ENCODE assay signal across 1 cellular context in the genomic region with DNA sequence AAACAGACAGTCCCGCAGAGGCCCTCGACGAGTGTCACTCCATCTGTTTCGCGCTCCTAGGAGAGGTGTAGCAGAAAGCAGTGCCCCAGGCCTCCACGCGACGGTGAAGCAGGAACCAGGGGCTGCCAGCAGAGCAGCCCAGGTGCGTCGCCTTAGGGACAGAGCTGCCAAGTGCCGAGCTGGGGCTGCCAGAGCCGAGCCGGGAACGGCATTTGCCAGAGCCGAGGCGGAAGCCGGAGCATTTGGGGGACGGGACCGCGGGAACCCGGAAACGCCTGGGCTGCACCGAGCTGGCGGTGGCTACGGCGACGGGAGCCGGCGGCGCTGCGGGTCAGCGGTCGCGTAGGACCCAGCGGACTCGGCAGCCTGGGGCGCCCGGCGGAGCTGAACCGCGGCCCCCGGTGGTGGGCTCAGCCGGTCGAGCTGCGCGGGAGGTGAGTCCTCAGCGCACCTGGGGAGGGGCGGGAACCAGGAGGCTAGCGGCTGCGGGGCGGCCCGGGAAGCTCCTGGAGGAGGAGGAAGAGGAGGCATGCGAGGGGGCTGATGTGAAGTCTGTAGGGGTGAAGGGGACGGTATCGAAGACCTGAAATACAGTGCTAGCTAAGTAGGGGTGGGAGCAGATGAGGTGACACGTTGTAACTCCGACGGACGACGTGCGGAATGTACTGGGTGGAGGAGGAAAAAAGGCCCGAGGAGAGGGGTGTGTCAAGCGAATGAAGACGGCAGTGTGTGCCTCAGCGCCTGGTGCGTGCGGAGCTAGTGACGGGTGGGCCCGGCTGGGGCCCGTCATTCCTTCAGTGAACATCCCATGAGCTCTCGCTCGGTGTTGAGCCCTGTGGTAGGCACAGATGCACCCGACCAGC.
A peak's percentile ranks its signal among the peaks of the same experiment; 100 is the strongest.
TF ChIP-seq lines count a peak whose summit lies in the region.

A gene (plus strand): TSS at position 268 of the 863 bp plus-strand sequence. CDS start 23,559 bp downstream, outside the sequence.

TF ChIP-seq in HepG2, 621 proteins besides CTCF, POLR2A, EP300 and RAD21 (continued from another document and continues in another):
- TF ChIP-seq, protein P1, sequence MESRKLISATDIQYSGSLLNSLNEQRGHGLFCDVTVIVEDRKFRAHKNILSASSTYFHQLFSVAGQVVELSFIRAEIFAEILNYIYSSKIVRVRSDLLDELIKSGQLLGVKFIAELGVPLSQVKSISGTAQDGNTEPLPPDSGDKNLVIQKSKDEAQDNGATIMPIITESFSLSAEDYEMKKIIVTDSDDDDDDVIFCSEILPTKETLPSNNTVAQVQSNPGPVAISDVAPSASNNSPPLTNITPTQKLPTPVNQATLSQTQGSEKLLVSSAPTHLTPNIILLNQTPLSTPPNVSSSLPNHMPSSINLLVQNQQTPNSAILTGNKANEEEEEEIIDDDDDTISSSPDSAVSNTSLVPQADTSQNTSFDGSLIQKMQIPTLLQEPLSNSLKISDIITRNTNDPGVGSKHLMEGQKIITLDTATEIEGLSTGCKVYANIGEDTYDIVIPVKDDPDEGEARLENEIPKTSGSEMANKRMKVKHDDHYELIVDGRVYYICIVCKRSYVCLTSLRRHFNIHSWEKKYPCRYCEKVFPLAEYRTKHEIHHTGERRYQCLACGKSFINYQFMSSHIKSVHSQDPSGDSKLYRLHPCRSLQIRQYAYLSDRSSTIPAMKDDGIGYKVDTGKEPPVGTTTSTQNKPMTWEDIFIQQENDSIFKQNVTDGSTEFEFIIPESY (CRISPR knock-in tag; IDR thresholded peaks at IDR 0.05): peak; percentile 43; the same call in 1 of the 2 replicates
- TF ChIP-seq, protein P2, sequence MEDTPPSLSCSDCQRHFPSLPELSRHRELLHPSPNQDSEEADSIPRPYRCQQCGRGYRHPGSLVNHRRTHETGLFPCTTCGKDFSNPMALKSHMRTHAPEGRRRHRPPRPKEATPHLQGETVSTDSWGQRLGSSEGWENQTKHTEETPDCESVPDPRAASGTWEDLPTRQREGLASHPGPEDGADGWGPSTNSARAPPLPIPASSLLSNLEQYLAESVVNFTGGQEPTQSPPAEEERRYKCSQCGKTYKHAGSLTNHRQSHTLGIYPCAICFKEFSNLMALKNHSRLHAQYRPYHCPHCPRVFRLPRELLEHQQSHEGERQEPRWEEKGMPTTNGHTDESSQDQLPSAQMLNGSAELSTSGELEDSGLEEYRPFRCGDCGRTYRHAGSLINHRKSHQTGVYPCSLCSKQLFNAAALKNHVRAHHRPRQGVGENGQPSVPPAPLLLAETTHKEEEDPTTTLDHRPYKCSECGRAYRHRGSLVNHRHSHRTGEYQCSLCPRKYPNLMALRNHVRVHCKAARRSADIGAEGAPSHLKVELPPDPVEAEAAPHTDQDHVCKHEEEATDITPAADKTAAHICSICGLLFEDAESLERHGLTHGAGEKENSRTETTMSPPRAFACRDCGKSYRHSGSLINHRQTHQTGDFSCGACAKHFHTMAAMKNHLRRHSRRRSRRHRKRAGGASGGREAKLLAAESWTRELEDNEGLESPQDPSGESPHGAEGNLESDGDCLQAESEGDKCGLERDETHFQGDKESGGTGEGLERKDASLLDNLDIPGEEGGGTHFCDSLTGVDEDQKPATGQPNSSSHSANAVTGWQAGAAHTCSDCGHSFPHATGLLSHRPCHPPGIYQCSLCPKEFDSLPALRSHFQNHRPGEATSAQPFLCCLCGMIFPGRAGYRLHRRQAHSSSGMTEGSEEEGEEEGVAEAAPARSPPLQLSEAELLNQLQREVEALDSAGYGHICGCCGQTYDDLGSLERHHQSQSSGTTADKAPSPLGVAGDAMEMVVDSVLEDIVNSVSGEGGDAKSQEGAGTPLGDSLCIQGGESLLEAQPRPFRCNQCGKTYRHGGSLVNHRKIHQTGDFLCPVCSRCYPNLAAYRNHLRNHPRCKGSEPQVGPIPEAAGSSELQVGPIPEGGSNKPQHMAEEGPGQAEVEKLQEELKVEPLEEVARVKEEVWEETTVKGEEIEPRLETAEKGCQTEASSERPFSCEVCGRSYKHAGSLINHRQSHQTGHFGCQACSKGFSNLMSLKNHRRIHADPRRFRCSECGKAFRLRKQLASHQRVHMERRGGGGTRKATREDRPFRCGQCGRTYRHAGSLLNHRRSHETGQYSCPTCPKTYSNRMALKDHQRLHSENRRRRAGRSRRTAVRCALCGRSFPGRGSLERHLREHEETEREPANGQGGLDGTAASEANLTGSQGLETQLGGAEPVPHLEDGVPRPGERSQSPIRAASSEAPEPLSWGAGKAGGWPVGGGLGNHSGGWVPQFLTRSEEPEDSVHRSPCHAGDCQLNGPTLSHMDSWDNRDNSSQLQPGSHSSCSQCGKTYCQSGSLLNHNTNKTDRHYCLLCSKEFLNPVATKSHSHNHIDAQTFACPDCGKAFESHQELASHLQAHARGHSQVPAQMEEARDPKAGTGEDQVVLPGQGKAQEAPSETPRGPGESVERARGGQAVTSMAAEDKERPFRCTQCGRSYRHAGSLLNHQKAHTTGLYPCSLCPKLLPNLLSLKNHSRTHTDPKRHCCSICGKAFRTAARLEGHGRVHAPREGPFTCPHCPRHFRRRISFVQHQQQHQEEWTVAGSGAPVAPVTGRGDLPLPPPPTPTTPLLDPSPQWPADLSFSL (CRISPR knock-in tag; IDR thresholded peaks at IDR 0.05): no peak; the same call in 1 of the 2 replicates
- TF ChIP-seq, protein P3, sequence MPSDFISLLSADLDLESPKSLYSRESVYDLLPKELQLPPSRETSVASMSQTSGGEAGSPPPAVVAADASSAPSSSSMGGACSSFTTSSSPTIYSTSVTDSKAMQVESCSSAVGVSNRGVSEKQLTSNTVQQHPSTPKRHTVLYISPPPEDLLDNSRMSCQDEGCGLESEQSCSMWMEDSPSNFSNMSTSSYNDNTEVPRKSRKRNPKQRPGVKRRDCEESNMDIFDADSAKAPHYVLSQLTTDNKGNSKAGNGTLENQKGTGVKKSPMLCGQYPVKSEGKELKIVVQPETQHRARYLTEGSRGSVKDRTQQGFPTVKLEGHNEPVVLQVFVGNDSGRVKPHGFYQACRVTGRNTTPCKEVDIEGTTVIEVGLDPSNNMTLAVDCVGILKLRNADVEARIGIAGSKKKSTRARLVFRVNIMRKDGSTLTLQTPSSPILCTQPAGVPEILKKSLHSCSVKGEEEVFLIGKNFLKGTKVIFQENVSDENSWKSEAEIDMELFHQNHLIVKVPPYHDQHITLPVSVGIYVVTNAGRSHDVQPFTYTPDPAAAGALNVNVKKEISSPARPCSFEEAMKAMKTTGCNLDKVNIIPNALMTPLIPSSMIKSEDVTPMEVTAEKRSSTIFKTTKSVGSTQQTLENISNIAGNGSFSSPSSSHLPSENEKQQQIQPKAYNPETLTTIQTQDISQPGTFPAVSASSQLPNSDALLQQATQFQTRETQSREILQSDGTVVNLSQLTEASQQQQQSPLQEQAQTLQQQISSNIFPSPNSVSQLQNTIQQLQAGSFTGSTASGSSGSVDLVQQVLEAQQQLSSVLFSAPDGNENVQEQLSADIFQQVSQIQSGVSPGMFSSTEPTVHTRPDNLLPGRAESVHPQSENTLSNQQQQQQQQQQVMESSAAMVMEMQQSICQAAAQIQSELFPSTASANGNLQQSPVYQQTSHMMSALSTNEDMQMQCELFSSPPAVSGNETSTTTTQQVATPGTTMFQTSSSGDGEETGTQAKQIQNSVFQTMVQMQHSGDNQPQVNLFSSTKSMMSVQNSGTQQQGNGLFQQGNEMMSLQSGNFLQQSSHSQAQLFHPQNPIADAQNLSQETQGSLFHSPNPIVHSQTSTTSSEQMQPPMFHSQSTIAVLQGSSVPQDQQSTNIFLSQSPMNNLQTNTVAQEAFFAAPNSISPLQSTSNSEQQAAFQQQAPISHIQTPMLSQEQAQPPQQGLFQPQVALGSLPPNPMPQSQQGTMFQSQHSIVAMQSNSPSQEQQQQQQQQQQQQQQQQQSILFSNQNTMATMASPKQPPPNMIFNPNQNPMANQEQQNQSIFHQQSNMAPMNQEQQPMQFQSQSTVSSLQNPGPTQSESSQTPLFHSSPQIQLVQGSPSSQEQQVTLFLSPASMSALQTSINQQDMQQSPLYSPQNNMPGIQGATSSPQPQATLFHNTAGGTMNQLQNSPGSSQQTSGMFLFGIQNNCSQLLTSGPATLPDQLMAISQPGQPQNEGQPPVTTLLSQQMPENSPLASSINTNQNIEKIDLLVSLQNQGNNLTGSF (CRISPR knock-in tag; IDR thresholded peaks at IDR 0.05): peak; percentile 86; the same call in 1 of the 2 replicates
- peak; percentile 98 for TF ChIP-seq GABPB1 (CRISPR knock-in tag; IDR thresholded peaks at IDR 0.05)
- 0 out of 2 replicates have a peak, but pooled peaks have one; percentile 60 for TF ChIP-seq ATAD3A (CRISPR knock-in tag; IDR thresholded peaks at IDR 0.05)
- peak; percentile 71 for TF ChIP-seq TEAD3 (CRISPR knock-in tag; optimal IDR thresholded peaks at IDR 0.05; ENCODE audit: borderline replicate concordance)
- peak; percentile 92; the same call in 1 of the 2 replicates for TF ChIP-seq KDM3A (CRISPR knock-in tag; IDR thresholded peaks at IDR 0.05; ENCODE audit: low read depth)
- TF ChIP-seq NFATC3 (CRISPR knock-in tag; IDR thresholded peaks at IDR 0.05): no peak
- TF ChIP-seq ZNF138 (CRISPR knock-in tag; IDR thresholded peaks at IDR 0.05; ENCODE audit: low read depth): peak; percentile 94; the same call in 1 of the 2 replicates
- TF ChIP-seq, protein P4, sequence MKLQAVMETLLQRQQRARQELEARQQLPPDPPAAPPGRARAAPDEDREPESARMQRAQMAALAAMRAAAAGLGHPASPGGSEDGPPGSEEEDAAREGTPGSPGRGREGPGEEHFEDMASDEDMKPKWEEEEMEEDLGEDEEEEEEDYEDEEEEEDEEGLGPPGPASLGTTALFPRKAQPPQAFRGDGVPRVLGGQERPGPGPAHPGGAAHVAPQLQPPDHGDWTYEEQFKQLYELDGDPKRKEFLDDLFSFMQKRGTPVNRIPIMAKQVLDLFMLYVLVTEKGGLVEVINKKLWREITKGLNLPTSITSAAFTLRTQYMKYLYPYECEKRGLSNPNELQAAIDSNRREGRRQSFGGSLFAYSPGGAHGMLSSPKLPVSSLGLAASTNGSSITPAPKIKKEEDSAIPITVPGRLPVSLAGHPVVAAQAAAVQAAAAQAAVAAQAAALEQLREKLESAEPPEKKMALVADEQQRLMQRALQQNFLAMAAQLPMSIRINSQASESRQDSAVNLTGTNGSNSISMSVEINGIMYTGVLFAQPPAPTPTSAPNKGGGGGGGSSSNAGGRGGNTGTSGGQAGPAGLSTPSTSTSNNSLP (IDR thresholded peaks at IDR 0.05; ENCODE audit: low read depth, low read length): no peak; the same call in 1 of the 2 replicates
- TF ChIP-seq, protein P5, sequence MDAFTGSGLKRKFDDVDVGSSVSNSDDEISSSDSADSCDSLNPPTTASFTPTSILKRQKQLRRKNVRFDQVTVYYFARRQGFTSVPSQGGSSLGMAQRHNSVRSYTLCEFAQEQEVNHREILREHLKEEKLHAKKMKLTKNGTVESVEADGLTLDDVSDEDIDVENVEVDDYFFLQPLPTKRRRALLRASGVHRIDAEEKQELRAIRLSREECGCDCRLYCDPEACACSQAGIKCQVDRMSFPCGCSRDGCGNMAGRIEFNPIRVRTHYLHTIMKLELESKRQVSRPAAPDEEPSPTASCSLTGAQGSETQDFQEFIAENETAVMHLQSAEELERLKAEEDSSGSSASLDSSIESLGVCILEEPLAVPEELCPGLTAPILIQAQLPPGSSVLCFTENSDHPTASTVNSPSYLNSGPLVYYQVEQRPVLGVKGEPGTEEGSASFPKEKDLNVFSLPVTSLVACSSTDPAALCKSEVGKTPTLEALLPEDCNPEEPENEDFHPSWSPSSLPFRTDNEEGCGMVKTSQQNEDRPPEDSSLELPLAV (CRISPR knock-in tag; conservative IDR thresholded peaks at IDR 0.05; ENCODE audit: low read depth): no peak; the same call in 1 of the 2 replicates
- TF ChIP-seq MED13 (CRISPR knock-in tag; IDR thresholded peaks at IDR 0.05): peak; percentile 85; the same call in 1 of the 2 replicates
- TF ChIP-seq, protein P6, sequence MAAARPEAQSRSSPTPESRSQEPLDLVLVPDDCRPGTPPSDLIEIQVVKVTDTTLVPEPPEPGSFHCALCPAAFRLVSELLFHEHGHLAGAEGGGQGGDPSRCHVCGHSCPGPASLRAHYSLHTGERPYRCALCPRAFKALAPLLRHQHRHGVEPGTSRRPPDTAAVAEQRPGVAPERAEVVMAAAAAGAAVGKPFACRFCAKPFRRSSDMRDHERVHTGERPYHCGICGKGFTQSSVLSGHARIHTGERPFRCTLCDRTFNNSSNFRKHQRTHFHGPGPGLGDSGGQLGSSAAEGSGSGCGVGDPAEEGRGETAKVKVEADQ (CRISPR knock-in tag; IDR thresholded peaks at IDR 0.05; ENCODE audit: borderline replicate concordance): peak; percentile 95; the same call in 1 of the 2 replicates
- no peak for TF ChIP-seq RFX5 (IDR thresholded peaks at IDR 0.05; ENCODE audit: low read depth, low read length)
- 0 out of 2 replicates have a peak, but pooled peaks have one; percentile 39 for TF ChIP-seq MAF1 (CRISPR knock-in tag; IDR thresholded peaks at IDR 0.05; ENCODE audit: borderline replicate concordance)
- peak; percentile 95; the same call in 1 of the 2 replicates for TF ChIP-seq ZNF761 (CRISPR knock-in tag; conservative IDR thresholded peaks at IDR 0.05)
- TF ChIP-seq ZNF484 (CRISPR knock-in tag; IDR thresholded peaks at IDR 0.05; ENCODE audit: borderline replicate concordance, low read depth): 0 out of 2 replicates have a peak, but pooled peaks have one; percentile 55
- peak; percentile 99 for TF ChIP-seq ZNF749 (CRISPR knock-in tag; IDR thresholded peaks at IDR 0.05; ENCODE audit: borderline replicate concordance)
- TF ChIP-seq ZNF264 (CRISPR knock-in tag; IDR thresholded peaks at IDR 0.05): peak; percentile 94
- TF ChIP-seq MAZ (IDR thresholded peaks at IDR 0.05; ENCODE audit: borderline replicate concordance, low read depth, low read length): no peak
- TF ChIP-seq MAZ (CRISPR knock-in tag; IDR thresholded peaks at IDR 0.05; ENCODE audit: low read depth): peak; percentile 91
- TF ChIP-seq ZNF446 (CRISPR knock-in tag; IDR thresholded peaks at IDR 0.05): peak; percentile 70; the same call in 1 of the 2 replicates
- no peak; the same call in 1 of the 2 replicates for TF ChIP-seq KLF15 (CRISPR knock-in tag; IDR thresholded peaks at IDR 0.05; ENCODE audit: borderline replicate concordance)
- no peak for TF ChIP-seq ZNF20 (CRISPR knock-in tag; IDR thresholded peaks at IDR 0.05)
- TF ChIP-seq, protein P7, sequence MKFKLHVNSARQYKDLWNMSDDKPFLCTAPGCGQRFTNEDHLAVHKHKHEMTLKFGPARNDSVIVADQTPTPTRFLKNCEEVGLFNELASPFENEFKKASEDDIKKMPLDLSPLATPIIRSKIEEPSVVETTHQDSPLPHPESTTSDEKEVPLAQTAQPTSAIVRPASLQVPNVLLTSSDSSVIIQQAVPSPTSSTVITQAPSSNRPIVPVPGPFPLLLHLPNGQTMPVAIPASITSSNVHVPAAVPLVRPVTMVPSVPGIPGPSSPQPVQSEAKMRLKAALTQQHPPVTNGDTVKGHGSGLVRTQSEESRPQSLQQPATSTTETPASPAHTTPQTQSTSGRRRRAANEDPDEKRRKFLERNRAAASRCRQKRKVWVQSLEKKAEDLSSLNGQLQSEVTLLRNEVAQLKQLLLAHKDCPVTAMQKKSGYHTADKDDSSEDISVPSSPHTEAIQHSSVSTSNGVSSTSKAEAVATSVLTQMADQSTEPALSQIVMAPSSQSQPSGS (CRISPR knock-in tag; IDR thresholded peaks at IDR 0.05): peak; percentile 93
